Comparison of ENCODE assay signal across 10 cellular contexts in genomic region chr10:71268247-71268691, GRCh38. TPM values are rescaled to one million over a fixed set of nuclear protein-coding genes. Genes with fewer than 3 reads are reported as not detected.
DNase-seq lines count a peak whose midpoint lies in the region; ATAC-seq and TF ChIP-seq lines count a peak whose summit lies in the region.
"Had no signal": no experiment of that assay in that cellular context is flagged by ENCODE, and none has a peak within 500 bp of the region (broad histone marks: within the 10 kb centered on the region; RNA-seq: fewer than 3 reads in every experiment).

No MANE protein-coding gene starts in this region.

- no peak overlapping the region for H3K27ac ChIP-seq in HUES6 (ENCODE audit: low read depth, low read length)

- ATAC-seq in left lobe of liver: peak; percentile 18
- ATAC-seq in activated CD4-positive, CD25-positive, alpha-beta regulatory T cell treated with anti-CD3 and anti-CD28 coated beads, Interleukin-2, amount 50 U/mL, for 24 hours: no peak
- no peak for ATAC-seq in GM21528 (IDR thresholded peaks at IDR 0.05; ENCODE audit: low FRiP score, unreplicated experiment)

- peak overlapping the region; percentile 31 for H3K9ac ChIP-seq in HUES6 (ENCODE audit: low read length)

- H3K4me1 ChIP-seq in HUES6 (ENCODE audit: control insufficient read depth, insufficient read depth, low read length): peaks cover 68% of the 10 kb centered on the region

- CTCF ChIA-PET in AG04449 (lab: Yijun Ruan, JAX): interaction anchor here (1.1 to 10.1 kb wide), 13 partner anchors 7 to 365 kb away, joined by 3 to 152 read pairs (median 15); partner anchors contain the start of gene UNC5B

- no peak overlapping the region for H3K4me3 ChIP-seq in AG04449 (ENCODE audit: low read depth, low read length)
- no peak overlapping the region for H3K4me3 ChIP-seq in HUES6 (ENCODE audit: low read depth, low read length)
- H3K4me3 ChIP-seq: lung had no signal

- peak; percentile 76 for TF ChIP-seq CTCF in AG04449 (IDR thresholded peaks at IDR 0.05; ENCODE audit: insufficient read depth, low read length, missing control alignments)

- H3K9me3 ChIP-seq in HUES6 (ENCODE audit: control insufficient read depth, insufficient read depth, low read depth, low read length): no peaks in the 10 kb centered on the region

- DNase-seq in AG04449 (ENCODE audit: low read depth, low spot score) (no peak), cerebellum (ENCODE audit: low spot score) (peak; percentile 58), left lobe of liver (ENCODE audit: low spot score) (no peak), NCI-H146 treated with DMSO at 0.1 percent for 48 hours (lab: John Stamatoyannopoulos, UW; ENCODE audit: unreplicated experiment) (no peak), RPMI8226 (no peak)
- DNase-seq: DMS79 treated with DMSO at 0.1 percent for 48 hours had no signal

- H3K27me3 ChIP-seq in HUES6 (ENCODE audit: control insufficient read depth, insufficient read depth, low read length): no peaks in the 10 kb centered on the region

- H3K36me3 ChIP-seq in HUES6 (ENCODE audit: control insufficient read depth, insufficient read depth, low read length): no peaks in the 10 kb centered on the region

- POLR2A ChIA-PET in AG04449 (lab: Yijun Ruan, JAX): no interaction called here

RNA-seq across cellular contexts. Expression of gene SLC29A3, which starts 50.8 kb away (rescaled TPM):
- 3.2 TPM for total RNA-seq in cerebellum
- total RNA-seq in left lobe of liver: 6.4 TPM

RNA-seq across cellular contexts. Expression of gene UNC5B, which starts 55.9 kb away (rescaled TPM):
- total RNA-seq in cerebellum (10.7 TPM), left lobe of liver (1.8 TPM)
